ENCODE assay signal across 9 cellular contexts in genomic region chr20:36941403-36941835, GRCh38. TPM values are rescaled to one million over a fixed set of nuclear protein-coding genes. Genes with fewer than 3 reads are reported as not detected.
DNase-seq lines count a peak whose midpoint lies in the region; TF ChIP-seq lines count a peak whose summit lies in the region.
"Had no signal": no experiment of that assay in that cellular context is flagged by ENCODE, and none has a peak within 500 bp of the region (broad histone marks: within the 10 kb centered on the region; RNA-seq: fewer than 3 reads in every experiment).

No MANE protein-coding gene starts in this region.

- H3K9me3 ChIP-seq in HEK293 (ENCODE audit: control insufficient read depth, insufficient read depth, low read depth, low read length): no peaks in the 10 kb centered on the region

- no peaks in the 10 kb centered on the region for H3K9me3 Mint-ChIP-seq in activated CD4-positive, alpha-beta memory T cell treated with anti-CD3 and anti-CD28 coated beads for 36 hours

- POLR2A ChIA-PET in HEK293 (lab: Yijun Ruan, JAX): no interaction called here
- POLR2A ChIA-PET in activated CD4-positive, alpha-beta memory T cell treated with anti-CD3 and anti-CD28 coated beads for 36 hours (lab: Charles Lee): no interaction called here

- no peak for TF ChIP-seq CTCF in HEK293 (tag by site-specific recombination; IDR thresholded peaks at IDR 0.05)

- peak overlapping the region; percentile 18 for H3K4me3 Mint-ChIP-seq in activated CD4-positive, alpha-beta memory T cell treated with anti-CD3 and anti-CD28 coated beads for 36 hours

- H3K36me3 Mint-ChIP-seq in activated CD4-positive, alpha-beta memory T cell treated with anti-CD3 and anti-CD28 coated beads for 36 hours: peaks cover 47% of the 10 kb centered on the region

- H3K4me1 Mint-ChIP-seq in activated CD4-positive, alpha-beta memory T cell treated with anti-CD3 and anti-CD28 coated beads for 36 hours (ENCODE audit: low read depth): peaks cover 70% of the 10 kb centered on the region

- no peak overlapping the region for H3K27ac ChIP-seq in HEK293 (ENCODE audit: extremely low read depth, low read depth, low read length)
- H3K27ac ChIP-seq: cardiac muscle cell had no signal

- no peaks in the 10 kb centered on the region for H3K4me1 ChIP-seq in HEK293 (ENCODE audit: control insufficient read depth, insufficient read depth, low read length)

- H3K36me3 ChIP-seq in HEK293 (ENCODE audit: control insufficient read depth in 2 of 2, insufficient read depth in 1 of 2, low read length in 2 of 2): peaks cover 17 to 26% of the 10 kb centered on the region in 2 experiments
- H3K36me3 ChIP-seq: cardiac muscle cell had no signal

- H3K4me3 ChIP-seq in HEK293 (ENCODE audit: low read depth, low read length): no peak overlapping the region
- H3K4me3 ChIP-seq: cardiac muscle cell had no signal

- peak; percentile 47 for DNase-seq in activated CD4-positive, alpha-beta memory T cell treated with anti-CD3 and anti-CD28 coated beads for 36 hours
- DNase-seq in fibroblast of the conjunctiva (ENCODE audit: low read depth) (peak; percentile 35), NCI-H2196 (lab: John Stamatoyannopoulos, UW; ENCODE audit: unreplicated experiment) (no peak), NCI-H1105 treated with DMSO at 0.1 percent for 48 hours (lab: John Stamatoyannopoulos, UW) (no peak), NCI-H2081 treated with DMSO at 0.1 percent for 48 hours (lab: John Stamatoyannopoulos, UW) (no peak)
- peak; percentile 25 for DNase-seq in stimulated activated CD8-positive, alpha-beta memory T cell treated with anti-CD3 and anti-CD28 coated beads, Interleukin-4, amount 100 ng/mL, for 48 hours
- DNase-seq: NCI-H446 treated with DMSO at 0.1 percent for 48 hours had no signal

- peak overlapping the region; percentile 90 for H3K27ac Mint-ChIP-seq in activated CD4-positive, alpha-beta memory T cell treated with anti-CD3 and anti-CD28 coated beads for 36 hours

- no peaks in the 10 kb centered on the region for H3K27me3 Mint-ChIP-seq in activated CD4-positive, alpha-beta memory T cell treated with anti-CD3 and anti-CD28 coated beads for 36 hours

- intact Hi-C loops in activated CD4-positive, alpha-beta memory T cell treated with anti-CD3 and anti-CD28 coated beads for 36 hours (cut with micrococcal nuclease): no loop called here

- CTCF ChIA-PET in HEK293 (lab: Yijun Ruan, JAX): no interaction called here
- CTCF ChIA-PET in activated CD4-positive, alpha-beta memory T cell treated with anti-CD3 and anti-CD28 coated beads for 36 hours (lab: Charles Lee): no interaction called here

TF ChIP-seq in HEK293, 187 proteins besides CTCF, POLR2A, EP300 and RAD21:
- TF ChIP-seq ZNF341 (tag by site-specific recombination; IDR thresholded peaks at IDR 0.05; ENCODE audit: low read depth): no peak
- peak; percentile 88 for TF ChIP-seq WT1 (tag by site-specific recombination; IDR thresholded peaks at IDR 0.05)
- TF ChIP-seq, protein P1, sequence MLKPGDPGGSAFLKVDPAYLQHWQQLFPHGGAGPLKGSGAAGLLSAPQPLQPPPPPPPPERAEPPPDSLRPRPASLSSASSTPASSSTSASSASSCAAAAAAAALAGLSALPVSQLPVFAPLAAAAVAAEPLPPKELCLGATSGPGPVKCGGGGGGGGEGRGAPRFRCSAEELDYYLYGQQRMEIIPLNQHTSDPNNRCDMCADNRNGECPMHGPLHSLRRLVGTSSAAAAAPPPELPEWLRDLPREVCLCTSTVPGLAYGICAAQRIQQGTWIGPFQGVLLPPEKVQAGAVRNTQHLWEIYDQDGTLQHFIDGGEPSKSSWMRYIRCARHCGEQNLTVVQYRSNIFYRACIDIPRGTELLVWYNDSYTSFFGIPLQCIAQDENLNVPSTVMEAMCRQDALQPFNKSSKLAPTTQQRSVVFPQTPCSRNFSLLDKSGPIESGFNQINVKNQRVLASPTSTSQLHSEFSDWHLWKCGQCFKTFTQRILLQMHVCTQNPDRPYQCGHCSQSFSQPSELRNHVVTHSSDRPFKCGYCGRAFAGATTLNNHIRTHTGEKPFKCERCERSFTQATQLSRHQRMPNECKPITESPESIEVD (tag by site-specific recombination; IDR thresholded peaks at IDR 0.05): peak; percentile 50; the same call in 1 of the 2 replicates
- TF ChIP-seq ZFP37 (tag by site-specific recombination; IDR thresholded peaks at IDR 0.05): no peak
- TF ChIP-seq ZNF350 (tag by site-specific recombination; IDR thresholded peaks at IDR 0.05): no peak
- TF ChIP-seq ZNF843 (tag by site-specific recombination; IDR thresholded peaks at IDR 0.05): no peak
- peak; percentile 63; the same call in 1 of the 2 replicates for TF ChIP-seq ZNF664 (tag by site-specific recombination; IDR thresholded peaks at IDR 0.05)
- peak; percentile 65; the same call in 1 of the 2 replicates for TF ChIP-seq SP7 (tag by site-specific recombination; IDR thresholded peaks at IDR 0.05)

RNA-seq across cellular contexts. Expression of gene SAMHD1, which starts 10.1 kb away (rescaled TPM):
- 10 to 100 TPM; 50.4 to 57.7 TPM for total RNA-seq in activated CD4-positive, alpha-beta memory T cell treated with anti-CD3 and anti-CD28 coated beads for 36 hours

Comparison
In these comparisons a context has a peak if more than half of its experiments do, and no peak if none do; other contexts are left out.
1. DNase-seq: peak in activated CD4-positive, alpha-beta memory T cell treated with anti-CD3 and anti-CD28 coated beads for 36 hours (single experiment), fibroblast of the conjunctiva (single experiment) and stimulated activated CD8-positive, alpha-beta memory T cell treated with anti-CD3 and anti-CD28 coated beads, Interleukin-4, amount 100 ng/mL, for 48 hours (single experiment); none in NCI-H2196 (single experiment), NCI-H1105 treated with DMSO at 0.1 percent for 48 hours (single experiment) and NCI-H2081 treated with DMSO at 0.1 percent for 48 hours (single experiment).